ENCODE assay signal across 1 cellular context in genomic region chr1:224510880-224511645, GRCh38.
TF ChIP-seq lines count a peak whose summit lies in the region.

No MANE protein-coding gene starts in this region.

TF ChIP-seq in GM23338, 12 proteins besides CTCF, POLR2A, EP300 and RAD21 (continued from another document):
- no peak for TF ChIP-seq REST (IDR thresholded peaks at IDR 0.05; ENCODE audit: unreplicated experiment)
